In the genomic region with DNA sequence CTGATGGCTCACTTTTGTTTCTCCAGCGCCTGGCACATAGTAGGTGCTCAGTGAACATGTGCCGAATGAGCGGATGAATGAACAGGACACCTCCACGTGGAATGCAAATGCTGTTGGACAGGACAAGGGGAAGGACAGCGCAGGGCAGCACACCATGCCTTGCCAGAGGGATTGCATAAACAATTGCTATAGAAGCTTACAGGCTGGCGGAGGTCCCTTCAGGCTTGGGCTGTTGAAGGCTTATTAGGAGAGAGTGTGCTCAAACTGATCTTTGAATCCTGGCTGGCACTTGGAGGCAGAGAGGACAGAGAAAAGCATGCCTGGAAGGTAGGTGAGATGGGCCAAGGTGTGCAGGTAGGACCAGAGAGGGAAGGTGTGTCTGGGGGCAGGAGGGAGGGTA, we compare ENCODE assay signal across 1 cellular context.
TF ChIP-seq lines count a peak whose summit lies in the region.

No MANE protein-coding gene starts in this region.

TF ChIP-seq in IMR-90, 13 proteins besides CTCF, POLR2A, EP300 and RAD21:
- TF ChIP-seq MAZ (IDR thresholded peaks at IDR 0.05; ENCODE audit: borderline replicate concordance, low read depth, low read length) = no peak
- TF ChIP-seq, protein P1, sequence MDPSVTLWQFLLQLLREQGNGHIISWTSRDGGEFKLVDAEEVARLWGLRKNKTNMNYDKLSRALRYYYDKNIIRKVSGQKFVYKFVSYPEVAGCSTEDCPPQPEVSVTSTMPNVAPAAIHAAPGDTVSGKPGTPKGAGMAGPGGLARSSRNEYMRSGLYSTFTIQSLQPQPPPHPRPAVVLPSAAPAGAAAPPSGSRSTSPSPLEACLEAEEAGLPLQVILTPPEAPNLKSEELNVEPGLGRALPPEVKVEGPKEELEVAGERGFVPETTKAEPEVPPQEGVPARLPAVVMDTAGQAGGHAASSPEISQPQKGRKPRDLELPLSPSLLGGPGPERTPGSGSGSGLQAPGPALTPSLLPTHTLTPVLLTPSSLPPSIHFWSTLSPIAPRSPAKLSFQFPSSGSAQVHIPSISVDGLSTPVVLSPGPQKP (IDR thresholded peaks at IDR 0.05; ENCODE audit: borderline replicate concordance, low read depth, low read length) = no peak
- TF ChIP-seq CHD1 (IDR thresholded peaks at IDR 0.05; ENCODE audit: low read depth, low read length) = no peak
- TF ChIP-seq CEBPB (IDR thresholded peaks at IDR 0.05; ENCODE audit: low read depth, low read length) = no peak
- TF ChIP-seq USF2 (IDR thresholded peaks at IDR 0.05; ENCODE audit: low read depth, low read length) = no peak
- no peak for TF ChIP-seq MAFK (IDR thresholded peaks at IDR 0.05; ENCODE audit: low read depth, low read length)
- TF ChIP-seq BHLHE40 (IDR thresholded peaks at IDR 0.05; ENCODE audit: low read depth, low read length) = no peak
- TF ChIP-seq NFE2L2 (IDR thresholded peaks at IDR 0.05; ENCODE audit: low read depth, low read length) = no peak
- no peak for TF ChIP-seq SMC3 (IDR thresholded peaks at IDR 0.05; ENCODE audit: low read depth, low read length)
- no peak for TF ChIP-seq RFX5 (IDR thresholded peaks at IDR 0.05; ENCODE audit: low read depth, low read length)
